Comparison of ENCODE assay signal across 24 cellular contexts in genomic region chr16:83907926-83908325, GRCh38.
"Had no signal": no experiment of that assay in that cellular context is flagged by ENCODE, and none has a peak within 500 bp of the region (broad histone marks: within the 10 kb centered on the region; RNA-seq: fewer than 3 reads in every experiment).

No MANE protein-coding gene starts in this region.

- H3K9me3 ChIP-seq: ascending aorta, body of pancreas, SJSA1 had no signal

- H3K27ac Mint-ChIP-seq: activated CD8-positive, alpha-beta T cell treated with anti-CD3 and anti-CD28 coated beads for 36 hours; activated naive CD4-positive, alpha-beta T cell treated with anti-CD3 and anti-CD28 coated beads, Interleukin-2, amount 50 U/mL, for 72 hours; activated naive CD8-positive, alpha-beta T cell treated with anti-CD3 and anti-CD28 coated beads, Interleukin-2, amount 50 U/mL, for 24 hours; activated T-helper 1 cell treated with anti-CD3 and anti-CD28 coated beads, Interleukin-12 subunit alpha, Interleukin-12 subunit beta, Interleukin-2, Interleukin-4 antibody, amounts not matched to agents 30 ng/mL and 10 ng/mL and 1 ng/mL, durations not matched to agents 14 hours and 24 hours and 36 hours; T-helper 1 cell treated with Interleukin-12 subunit alpha and Interleukin-12 subunit beta and Interleukin-4 antibody, amounts not matched to agents 30 μg/mL and 1 μg/mL, for 36 hours had no signal

- DNase-seq: activated CD4-positive, alpha-beta T cell treated with anti-CD3 and anti-CD28 coated beads for 4 hours; activated CD8-positive, alpha-beta memory T cell treated with anti-CD3 and anti-CD28 coated beads, Interleukin-2, amount 50 U/mL, for 4 hours; activated CD8-positive, alpha-beta T cell treated with anti-CD3 and anti-CD28 coated beads for 36 hours; activated effector memory CD4-positive, alpha-beta T cell treated with Interleukin-2 at 50 U/mL for 16 hours; activated naive CD4-positive, alpha-beta T cell treated with Interleukin-2 at 50 U/mL for 16 hours; activated naive CD8-positive, alpha-beta T cell treated with anti-CD3 and anti-CD28 coated beads, Interleukin-2, amount 50 U/mL, for 24 hours; activated T-cell treated with anti-CD3 and anti-CD28 coated beads, Interleukin-2, amount 50 U/mL, for 1 hour; amniotic stem cell; body of pancreas; IMR-90; Kasumi-1; KBM-7; NCI-H1694; NCI-H2029; NCI-H446; NCI-H524; NCI-H82; SHP77 had no signal

- H3K27me3 Mint-ChIP-seq: activated CD8-positive, alpha-beta T cell treated with anti-CD3 and anti-CD28 coated beads for 36 hours; activated naive CD8-positive, alpha-beta T cell treated with anti-CD3 and anti-CD28 coated beads, Interleukin-2, amount 50 U/mL, for 24 hours had no signal

- H3K4me3 ChIP-seq: ascending aorta, body of pancreas, SJSA1 had no signal

- H3K9me3 Mint-ChIP-seq: activated CD8-positive, alpha-beta T cell treated with anti-CD3 and anti-CD28 coated beads for 36 hours; activated naive CD4-positive, alpha-beta T cell treated with anti-CD3 and anti-CD28 coated beads, Interleukin-2, amount 50 U/mL, for 72 hours; activated naive CD8-positive, alpha-beta T cell treated with anti-CD3 and anti-CD28 coated beads, Interleukin-2, amount 50 U/mL, for 24 hours; activated T-helper 1 cell treated with anti-CD3 and anti-CD28 coated beads, Interleukin-12 subunit alpha, Interleukin-12 subunit beta, Interleukin-2, Interleukin-4 antibody, amounts not matched to agents 30 ng/mL and 10 ng/mL and 1 ng/mL, durations not matched to agents 14 hours and 24 hours and 36 hours; T-helper 1 cell treated with Interleukin-12 subunit alpha and Interleukin-12 subunit beta and Interleukin-4 antibody, amounts not matched to agents 30 μg/mL and 1 μg/mL, for 36 hours had no signal

- H3K27me3 ChIP-seq: ascending aorta, body of pancreas, SJSA1 had no signal

- H3K4me1 ChIP-seq: ascending aorta, SJSA1 had no signal

- H3K27ac ChIP-seq: ascending aorta, body of pancreas, RWPE1, SJSA1 had no signal

- H3K4me3 Mint-ChIP-seq: activated CD8-positive, alpha-beta T cell treated with anti-CD3 and anti-CD28 coated beads for 36 hours; activated naive CD8-positive, alpha-beta T cell treated with anti-CD3 and anti-CD28 coated beads, Interleukin-2, amount 50 U/mL, for 24 hours; activated T-helper 1 cell treated with anti-CD3 and anti-CD28 coated beads, Interleukin-12 subunit alpha, Interleukin-12 subunit beta, Interleukin-2, Interleukin-4 antibody, amounts not matched to agents 30 ng/mL and 10 ng/mL and 1 ng/mL, durations not matched to agents 14 hours and 24 hours and 36 hours; T-helper 1 cell treated with Interleukin-12 subunit alpha and Interleukin-12 subunit beta and Interleukin-4 antibody, amounts not matched to agents 30 μg/mL and 1 μg/mL, for 36 hours had no signal
